12 cellular contexts compared by ENCODE assay signal in the genomic region with DNA sequence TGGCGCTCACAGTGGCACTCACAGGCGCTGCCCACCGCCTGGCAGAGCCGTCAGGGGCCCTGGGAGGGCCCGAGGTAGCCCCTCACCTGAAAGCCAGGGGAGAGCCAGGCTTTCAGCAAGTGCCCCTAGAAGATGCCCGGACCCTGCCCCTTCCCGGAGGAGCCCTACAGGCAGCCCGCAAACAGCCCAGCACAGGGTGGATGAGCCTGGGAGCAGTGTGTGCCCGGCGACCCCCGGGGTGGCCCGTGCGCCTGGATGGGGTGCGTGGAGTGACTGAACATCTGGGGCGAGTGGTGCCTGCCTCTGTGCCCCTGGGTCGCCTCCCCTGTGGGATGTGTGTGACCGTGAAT. TPM values are rescaled to one million over a fixed set of nuclear protein-coding genes. Genes with fewer than 3 reads are reported as not detected.
DNase-seq lines count a peak whose midpoint lies in the region; ATAC-seq and TF ChIP-seq lines count a peak whose summit lies in the region.
"Had no signal": no experiment of that assay in that cellular context is flagged by ENCODE, and none has a peak within 500 bp of the region (broad histone marks: within the 10 kb centered on the region; RNA-seq: fewer than 3 reads in every experiment).

No MANE protein-coding gene starts in this region.

- H3K4me1 Mint-ChIP-seq in endodermal cell = peaks cover 15% of the 10 kb centered on the region

- peaks cover 17% of the 10 kb centered on the region for H3K4me1 ChIP-seq in SJCRH30
- H3K4me1 ChIP-seq in endodermal cell (ENCODE audit: control insufficient read depth, insufficient read depth, low read length) = peaks cover 2% of the 10 kb centered on the region
- H3K4me1 ChIP-seq in skeletal muscle tissue (ENCODE audit: control insufficient read depth in 3 of 3, insufficient read depth in 3 of 3, low read length in 3 of 3) = peaks cover 5 to 16% (median 7%) of the 10 kb centered on the region in 3 donors

- no peak for TF ChIP-seq CTCF in endodermal cell (conservative IDR thresholded peaks at IDR 0.05)

- DNase-seq in SJCRH30 (no peak), endodermal cell (no peak), GM19240 (ENCODE audit: insufficient read length, low spot score) (no peak), RPMI8226 (no peak)
- DNase-seq: NCI-H2029, OCI-M1, right lobe of liver had no signal

- H3K4me3 Mint-ChIP-seq in endodermal cell = peak overlapping the region; percentile 46

- H3K9me3 Mint-ChIP-seq in endodermal cell = no peaks in the 10 kb centered on the region
- H3K9me3 Mint-ChIP-seq: activated T-helper 2 cell treated with anti-CD3 and anti-CD28 coated beads, Interferon-gamma antibody, Interleukin-2, Interleukin-4, amounts not matched to agents 10 μg/mL and 5 μg/mL and 100 μg/mL, durations not matched to agents 14 hours and 24 hours and 36 hours had no signal

- H3K27me3 ChIP-seq in SJCRH30 (peaks cover 41% of the 10 kb centered on the region), endodermal cell (ENCODE audit: control insufficient read depth, insufficient read depth, low read length, poor library complexity, severe bottlenecking) (peaks cover 85% of the 10 kb centered on the region), skeletal muscle tissue (ENCODE audit: control insufficient read depth in 3 of 3, insufficient read depth in 3 of 3, low read length in 3 of 3) (peaks cover 46 to 58% (median 56%) of the 10 kb centered on the region in 3 donors)

- no peak overlapping the region for H3K27ac Mint-ChIP-seq in endodermal cell
- H3K27ac Mint-ChIP-seq: activated T-helper 2 cell treated with anti-CD3 and anti-CD28 coated beads, Interferon-gamma antibody, Interleukin-2, Interleukin-4, amounts not matched to agents 10 μg/mL and 5 μg/mL and 100 μg/mL, durations not matched to agents 14 hours and 24 hours and 36 hours had no signal

- H3K27ac ChIP-seq in SJCRH30 (no peak overlapping the region), endodermal cell (ENCODE audit: low read depth, low read length) (no peak overlapping the region), skeletal muscle tissue (ENCODE audit: low read depth, low read length) (no peak overlapping the region)
- H3K27ac ChIP-seq: right lobe of liver had no signal

- ATAC-seq in GM18870 (IDR thresholded peaks at IDR 0.05; ENCODE audit: unreplicated experiment) = no peak

- H3K36me3 ChIP-seq in SJCRH30 (no peaks in the 10 kb centered on the region), endodermal cell (ENCODE audit: control insufficient read depth, insufficient read depth, low read length) (no peaks in the 10 kb centered on the region), skeletal muscle tissue (ENCODE audit: control insufficient read depth in 3 of 3, insufficient read depth in 3 of 3, low read length in 3 of 3) (no peaks in the 10 kb centered on the region)
- H3K36me3 ChIP-seq: right lobe of liver had no signal

- H3K27me3 Mint-ChIP-seq in endodermal cell (ENCODE audit: insufficient read depth) = peaks cover 76% of the 10 kb centered on the region

- no peak overlapping the region for H3K9ac ChIP-seq in endodermal cell (ENCODE audit: extremely low read depth, low read length, poor library complexity, severe bottlenecking)
- no peak overlapping the region for H3K9ac ChIP-seq in skeletal muscle tissue (ENCODE audit: low read depth in 1 of 3, low read length in 3 of 3)

- WGBS in endodermal cell (ENCODE audit: insufficient coverage in 1 of 2, insufficient read length in 1 of 2), 2 experiments = 19% methylated on average over 17 of the region's 17 CpGs; no CpG with 5 or more reads in 1 of the 2 experiments

- H3K9me3 ChIP-seq in SJCRH30 (replicated peaks) (no peaks in the 10 kb centered on the region), endodermal cell (ENCODE audit: control insufficient read depth, low read length) (no peaks in the 10 kb centered on the region), skeletal muscle tissue (ENCODE audit: control insufficient read depth in 3 of 3, low read length in 3 of 3) (no peaks in the 10 kb centered on the region)
- H3K9me3 ChIP-seq: right lobe of liver had no signal

- no peaks in the 10 kb centered on the region for H3K36me3 Mint-ChIP-seq in endodermal cell (ENCODE audit: low read depth)

- H3K4me3 ChIP-seq in SJCRH30 (peak overlapping the region; percentile 52; the same call in 1 of the 2 replicates), endodermal cell (ENCODE audit: low read length) (no peak overlapping the region), skeletal muscle tissue (ENCODE audit: low read length in 3 of 3) (peak overlapping the region in 2 of 3 donors; percentile 22 to 43)
- H3K4me3 ChIP-seq: lung, right lobe of liver had no signal

RNA-seq across cellular contexts. Expression of gene CRLF1, which starts 1.4 kb away (rescaled TPM):
- 20.6 and 22.1 TPM in 2 replicates for total RNA-seq in SJCRH30 (2014; rRNA removed; shearing (Covaris generic))
- total RNA-seq in endodermal cell = 10 to 100 TPM; 10.4 to 10.5 TPM
- polyA plus RNA-seq in endodermal cell (2013, experiment 1 of 2) = 9.9 TPM
- 11.0 TPM for polyA plus RNA-seq in endodermal cell (2013, experiment 2 of 2)
- total RNA-seq in skeletal muscle tissue = 2.6 TPM
- total RNA-seq: activated T-helper 2 cell treated with anti-CD3 and anti-CD28 coated beads, Interferon-gamma antibody, Interleukin-2, Interleukin-4, amounts not matched to agents 10 μg/mL and 5 μg/mL and 100 μg/mL, durations not matched to agents 14 hours and 24 hours and 36 hours; glomerular endothelial cell had no signal

RNA-seq across cellular contexts. Expression of gene TMEM59L, which starts 7.5 kb away (rescaled TPM):
- total RNA-seq in SJCRH30 (2014; rRNA removed; shearing (Covaris generic)) = 0.20 TPM in 1 of 2 replicates, not detected in the other
- total RNA-seq in endodermal cell = 1 to 10 TPM; 5.0 to 7.2 TPM
- 14.1 TPM for polyA plus RNA-seq in endodermal cell (2013, experiment 1 of 2)
- 12.5 TPM for polyA plus RNA-seq in endodermal cell (2013, experiment 2 of 2)
- total RNA-seq in skeletal muscle tissue = 2.1 TPM
- total RNA-seq: activated T-helper 2 cell treated with anti-CD3 and anti-CD28 coated beads, Interferon-gamma antibody, Interleukin-2, Interleukin-4, amounts not matched to agents 10 μg/mL and 5 μg/mL and 100 μg/mL, durations not matched to agents 14 hours and 24 hours and 36 hours had no signal

RNA-seq across cellular contexts. Expression of gene REX1BD, which starts 16.6 kb away (rescaled TPM):
- total RNA-seq in SJCRH30 (2014; rRNA removed; shearing (Covaris generic)) = 24.8 TPM in 2 replicates
- total RNA-seq in endodermal cell = 10 to 100 TPM; 76.9 to 83.9 TPM
- polyA plus RNA-seq in endodermal cell (2013, experiment 1 of 2) = 50.3 TPM
- 45.4 TPM for polyA plus RNA-seq in endodermal cell (2013, experiment 2 of 2)
- 26.6 TPM for total RNA-seq in skeletal muscle tissue

RNA-seq across cellular contexts. Expression of gene KLHL26, which starts 31.7 kb away (rescaled TPM):
- total RNA-seq in SJCRH30 (2014; rRNA removed; shearing (Covaris generic)) = 0.87 and 1.1 TPM in 2 replicates
- 10 to 100 TPM in 1 of 2 donors, 1 to 10 TPM in 1; 9.4 to 11.2 TPM for total RNA-seq in endodermal cell
- 5.7 TPM for polyA plus RNA-seq in endodermal cell (2013, experiment 1 of 2)
- 5.3 TPM for polyA plus RNA-seq in endodermal cell (2013, experiment 2 of 2)
- 2.1 TPM for total RNA-seq in skeletal muscle tissue

RNA-seq across cellular contexts. Expression of gene UBA52, which starts 33.5 kb away (rescaled TPM):
- total RNA-seq in SJCRH30 (2014; rRNA removed; shearing (Covaris generic)) = 1,236 and 1,352 TPM in 2 replicates
- total RNA-seq in endodermal cell (1,000 to 10,000 TPM; 1,143 to 1,222 TPM), skeletal muscle tissue (905 TPM)
- 1,238 TPM for polyA plus RNA-seq in endodermal cell (2013, experiment 1 of 2)
- polyA plus RNA-seq in endodermal cell (2013, experiment 2 of 2) = 1,200 TPM
